ENCODE assay signal across 2 cellular contexts in genomic region chr10:70549351-70549961, GRCh38.
TF ChIP-seq lines count a peak whose summit lies in the region.

No MANE protein-coding gene starts in this region.

TF ChIP-seq in HepG2, 621 proteins besides CTCF, POLR2A, EP300 and RAD21:
- TF ChIP-seq ZNF513 (CRISPR knock-in tag; conservative IDR thresholded peaks at IDR 0.05) = no peak
- TF ChIP-seq TFE3 (CRISPR knock-in tag; IDR thresholded peaks at IDR 0.05) = no peak
- no peak for TF ChIP-seq YY1 (IDR thresholded peaks at IDR 0.05; ENCODE audit: insufficient read depth, insufficient replicate concordance, low read depth, low read length)
- no peak for TF ChIP-seq KDM5A (IDR thresholded peaks at IDR 0.05; ENCODE audit: borderline replicate concordance, low read length)
- TF ChIP-seq MBD4 (IDR thresholded peaks at IDR 0.05; ENCODE audit: borderline replicate concordance, low read length) = no peak
- TF ChIP-seq PHF5A (CRISPR knock-in tag; IDR thresholded peaks at IDR 0.05; ENCODE audit: low read depth, unreplicated experiment) = no peak
- no peak for TF ChIP-seq ZBED4 (CRISPR knock-in tag; IDR thresholded peaks at IDR 0.05; ENCODE audit: borderline replicate concordance)
- no peak for TF ChIP-seq ZNF784 (CRISPR knock-in tag; IDR thresholded peaks at IDR 0.05; ENCODE audit: borderline replicate concordance)
- TF ChIP-seq HDAC1 (CRISPR knock-in tag; IDR thresholded peaks at IDR 0.05) = no peak
- TF ChIP-seq CEBPZ (IDR thresholded peaks at IDR 0.05; ENCODE audit: low read length) = no peak
- no peak for TF ChIP-seq MED13 (CRISPR knock-in tag; IDR thresholded peaks at IDR 0.05)
- no peak for TF ChIP-seq KDM1A (CRISPR knock-in tag; IDR thresholded peaks at IDR 0.05)

TF ChIP-seq in HEK293T, 16 proteins besides CTCF, POLR2A, EP300 and RAD21:
- TF ChIP-seq BHLHE40 (IDR thresholded peaks at IDR 0.05; ENCODE audit: borderline replicate concordance) (no peak), PKNOX1 (IDR thresholded peaks at IDR 0.05) (no peak), TARDBP (IDR thresholded peaks at IDR 0.05) (no peak), SP1 (IDR thresholded peaks at IDR 0.05) (no peak), ZNF384 (IDR thresholded peaks at IDR 0.05) (no peak), HDGF (IDR thresholded peaks at IDR 0.05; ENCODE audit: borderline replicate concordance) (no peak)
